8 cellular contexts compared by ENCODE assay signal in the genomic region with DNA sequence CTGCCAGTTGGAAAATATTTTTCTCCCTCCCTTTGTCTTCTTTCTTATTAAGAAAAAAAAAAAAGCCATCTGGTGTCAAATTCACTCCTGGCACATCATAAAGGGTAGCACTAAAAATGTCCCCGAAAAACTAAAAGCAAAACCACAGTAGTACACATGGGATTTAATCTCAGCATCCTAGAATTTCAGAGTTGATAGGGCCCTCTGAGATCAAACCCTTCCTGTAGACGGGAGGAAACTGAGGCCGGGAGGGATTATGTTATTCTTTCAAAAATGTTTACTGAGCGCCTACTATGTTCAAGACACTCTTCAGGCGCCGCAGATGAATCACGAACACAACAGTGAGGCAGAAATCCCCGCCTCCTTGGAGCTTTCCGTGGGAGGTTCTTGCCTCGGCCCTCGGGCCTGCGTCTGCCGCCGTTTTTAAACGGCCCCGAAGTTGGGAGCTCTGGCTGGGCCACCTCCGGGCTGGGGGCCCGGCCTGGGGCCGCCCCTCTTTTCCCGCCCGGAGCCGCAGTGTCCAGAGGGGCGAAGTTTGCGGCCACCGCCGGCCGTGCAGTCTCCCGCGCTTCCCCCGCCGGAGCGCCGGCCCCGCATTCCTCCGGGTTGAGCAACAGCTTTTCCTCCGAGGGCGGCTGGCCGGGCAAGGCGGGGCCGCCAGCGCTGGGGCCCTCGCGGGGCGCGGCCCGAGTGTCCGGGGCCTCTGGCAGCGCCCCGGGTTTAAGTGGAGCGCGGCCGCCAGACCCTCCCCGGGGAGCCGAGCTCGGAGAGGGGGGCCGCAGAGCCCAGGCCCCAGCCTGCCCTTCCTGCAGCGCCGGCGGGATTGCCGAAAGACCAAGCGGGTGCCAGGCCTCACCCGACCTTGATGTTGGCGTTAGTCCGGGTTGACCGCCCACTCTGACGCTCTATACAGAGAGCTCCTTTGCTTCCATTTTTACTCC. TPM values are rescaled to one million over a fixed set of nuclear protein-coding genes. Genes with fewer than 3 reads are reported as not detected.
A peak's percentile ranks its signal among the peaks of the same experiment; 100 is the strongest.
DNase-seq lines count a peak whose midpoint lies in the region; ATAC-seq, FAIRE-seq and TF ChIP-seq lines count a peak whose summit lies in the region.

No MANE protein-coding gene starts in this region.

- no peaks in the 10 kb centered on the region for H3K27me3 ChIP-seq in naive thymus-derived CD4-positive, alpha-beta T cell (ENCODE audit: control insufficient read depth in 2 of 2, insufficient read depth in 2 of 2, low read length in 2 of 2)

- H3K9me3 Mint-ChIP-seq in activated T-cell treated with anti-CD3 and anti-CD28 coated beads, Interleukin-2, amount 50 U/mL, for 72 hours, result no peaks in the 10 kb centered on the region
- peaks cover 0 to under 1% (median 0%) of the 10 kb centered on the region in 11 donors for H3K9me3 Mint-ChIP-seq in naive thymus-derived CD4-positive, alpha-beta T cell

- TF ChIP-seq POLR2A in GM12892 (IDR thresholded peaks at IDR 0.05; ENCODE audit: low read depth, low read length), result no peak

- no peaks in the 10 kb centered on the region for H3K9me3 ChIP-seq in naive thymus-derived CD4-positive, alpha-beta T cell (ENCODE audit: control insufficient read depth in 2 of 3, low read length in 3 of 3)

- H3K36me3 Mint-ChIP-seq in activated T-cell treated with anti-CD3 and anti-CD28 coated beads, Interleukin-2, amount 50 U/mL, for 72 hours (ENCODE audit: insufficient read depth in 2 of 2), result no peaks in the 10 kb centered on the region
- no peaks in the 10 kb centered on the region for H3K36me3 Mint-ChIP-seq in naive thymus-derived CD4-positive, alpha-beta T cell

- H3K4me1 ChIP-seq in naive thymus-derived CD4-positive, alpha-beta T cell (ENCODE audit: control insufficient read depth in 2 of 2, insufficient read depth in 2 of 2, low read length in 2 of 2), result no peaks in the 10 kb centered on the region

- peaks cover 16% of the 10 kb centered on the region for H3K27me3 Mint-ChIP-seq in activated T-cell treated with anti-CD3 and anti-CD28 coated beads, Interleukin-2, amount 50 U/mL, for 72 hours (ENCODE audit: low read depth)
- H3K27me3 Mint-ChIP-seq in naive thymus-derived CD4-positive, alpha-beta T cell, result peaks cover 11 to 28% (median 21%) of the 10 kb centered on the region in 5 donors

- no peak overlapping the region for H3K27ac ChIP-seq in naive thymus-derived CD4-positive, alpha-beta T cell (ENCODE audit: low read depth, low read length)

- FAIRE-seq in GM12892 (lab: Jason Lieb, UNC), result peak; percentile 9

- peak overlapping the region; percentile 82 to 94 for H3K4me3 Mint-ChIP-seq in activated T-cell treated with anti-CD3 and anti-CD28 coated beads, Interleukin-2, amount 50 U/mL, for 72 hours
- peak overlapping the region; percentile 77 to 94 (median 85) for H3K4me3 Mint-ChIP-seq in naive thymus-derived CD4-positive, alpha-beta T cell

- intact Hi-C loops in naive thymus-derived CD4-positive, alpha-beta T cell (cut with micrococcal nuclease), result loop anchor here (1.0 to 2.0 kb wide), 4 partner anchors 18 to 34 kb away; a partner anchor contains a TSS

- POLR2A ChIA-PET in naive thymus-derived CD4-positive, alpha-beta T cell (lab: Charles Lee), result interaction anchor here (0.6 to 2.1 kb wide), 10 partner anchors 12 to 245 kb away, joined by 3 to 9 read pairs (median 4); no protein-coding TSS in a partner anchor

- peaks cover 10% of the 10 kb centered on the region for H3K4me1 Mint-ChIP-seq in activated T-cell treated with anti-CD3 and anti-CD28 coated beads, Interleukin-2, amount 50 U/mL, for 72 hours (ENCODE audit: low read depth)
- H3K4me1 Mint-ChIP-seq in naive thymus-derived CD4-positive, alpha-beta T cell, result peaks cover 4 to 10% (median 9%) of the 10 kb centered on the region in 7 donors

- no peaks in the 10 kb centered on the region for H3K36me3 ChIP-seq in naive thymus-derived CD4-positive, alpha-beta T cell (ENCODE audit: control insufficient read depth in 2 of 3, insufficient read depth in 3 of 3, low read length in 3 of 3)

- H3K4me3 ChIP-seq in naive thymus-derived CD4-positive, alpha-beta T cell (ENCODE audit: low read length), result peak overlapping the region; percentile 50

- peak; percentile 63 for ATAC-seq in HG02623 (IDR thresholded peaks at IDR 0.05; ENCODE audit: unreplicated experiment)
- peak; percentile 95 to 97 for ATAC-seq in activated T-cell treated with anti-CD3 and anti-CD28 coated beads, Interleukin-2, amount 50 U/mL, for 72 hours (replicated peaks in 1 of 2)
- ATAC-seq in naive thymus-derived CD4-positive, alpha-beta T cell, result peak; percentile 83

- H3K27ac Mint-ChIP-seq in activated T-cell treated with anti-CD3 and anti-CD28 coated beads, Interleukin-2, amount 50 U/mL, for 72 hours, result peak overlapping the region; percentile 85
- peak overlapping the region in 5 of 9 donors; percentile 31 to 82 (median 47) for H3K27ac Mint-ChIP-seq in naive thymus-derived CD4-positive, alpha-beta T cell

- DNase-seq in GM12892 (ENCODE audit: insufficient read length) (peak; percentile 67), NOMO-1 (lab: John Stamatoyannopoulos, UW; ENCODE audit: unreplicated experiment in 2 of 2) (peak; percentile 60 to 72), fibroblast of gingiva (ENCODE audit: low read depth) (peak; percentile 89), superior temporal gyrus (ENCODE audit: extremely low spot score) (peak; percentile 72), globus pallidus (ENCODE audit: low spot score) (no peak)
- peak; percentile 72 to 82 for DNase-seq in activated T-cell treated with anti-CD3 and anti-CD28 coated beads, Interleukin-2, amount 50 U/mL, for 72 hours
- peak in 4 of 9 donors; percentile 21 to 68 (median 42) for DNase-seq in naive thymus-derived CD4-positive, alpha-beta T cell

- CTCF ChIA-PET in naive thymus-derived CD4-positive, alpha-beta T cell (lab: Charles Lee), result interaction anchor here (0.7 to 2.0 kb wide), 5 partner anchors 22 to 105 kb away, joined by 3 to 9 read pairs (median 3); no protein-coding TSS in a partner anchor

RNA-seq across cellular contexts. Expression of a gene that starts 18.6 kb away (rescaled TPM):
- 44.9 TPM for polyA plus RNA-seq in GM12892 (2012; ENCODE audit: missing spikeins)
- 100 to 1,000 TPM; 108 to 109 TPM for total RNA-seq in activated T-cell treated with anti-CD3 and anti-CD28 coated beads, Interleukin-2, amount 50 U/mL, for 72 hours
- total RNA-seq in naive thymus-derived CD4-positive, alpha-beta T cell, result 100 to 1,000 TPM; 124 to 295 (median 145) TPM
- 100 to 1,000 TPM in 1 of 2 donors, 10 to 100 TPM in 1; 86.9 to 110 TPM for polyA plus RNA-seq in naive thymus-derived CD4-positive, alpha-beta T cell

RNA-seq across cellular contexts. Expression of a gene that starts 46.5 kb away (rescaled TPM):
- polyA plus RNA-seq in GM12892 (2012; ENCODE audit: missing spikeins), result 2.1 TPM
- total RNA-seq in activated T-cell treated with anti-CD3 and anti-CD28 coated beads, Interleukin-2, amount 50 U/mL, for 72 hours, result 1 to 10 TPM; 4.8 to 5.5 TPM
- 10 to 100 TPM in 2 of 5 experiments, 1 to 10 TPM in 3; 1.7 to 20.3 (median 8.2) TPM for total RNA-seq in naive thymus-derived CD4-positive, alpha-beta T cell
- polyA plus RNA-seq in naive thymus-derived CD4-positive, alpha-beta T cell, result under 1 TPM; 0.17 to 0.32 TPM
